Comparison of ENCODE assay signal across 19 cellular contexts in genomic region chr15:82802497-82802896, GRCh38. TPM values are rescaled to one million over a fixed set of nuclear protein-coding genes. Genes with fewer than 3 reads are reported as not detected.
"Had no signal": no experiment of that assay in that cellular context is flagged by ENCODE, and none has a peak within 500 bp of the region (broad histone marks: within the 10 kb centered on the region; RNA-seq: fewer than 3 reads in every experiment).

No MANE protein-coding gene starts in this region.

- H3K4me1 ChIP-seq: breast epithelium had no signal

- H3K27ac ChIP-seq: breast epithelium, dorsolateral prefrontal cortex had no signal

- H3K4me3 ChIP-seq: breast epithelium, dorsolateral prefrontal cortex, mucosa of descending colon had no signal

- H3K9me3 ChIP-seq: breast epithelium, mucosa of descending colon had no signal

- H3K36me3 ChIP-seq: breast epithelium had no signal

- ATAC-seq: activated CD8-positive, alpha-beta T cell treated with anti-CD3 and anti-CD28 coated beads, Interleukin-2, amount 10 ng/mL, durations not matched to agents 7 days and 5 days; left colon; mucosa of descending colon; natural killer cell; sciatic nerve had no signal

- H3K27me3 ChIP-seq: breast epithelium, dorsolateral prefrontal cortex had no signal

- DNase-seq: activated CD4-positive, alpha-beta T cell treated with anti-CD3 and anti-CD28 coated beads for 4 hours; activated CD8-positive, alpha-beta memory T cell treated with anti-CD3 and anti-CD28 coated beads, Interleukin-2, amount 50 U/mL, for 48 hours; activated CD8-positive, alpha-beta T cell treated with anti-CD3 and anti-CD28 coated beads, Interleukin-2, amount 10 ng/mL, durations not matched to agents 7 days and 5 days; aorta; dorsolateral prefrontal cortex; immature natural killer cell; left colon; mammary epithelial cell; mucosa of descending colon; natural killer cell; stimulated activated CD4-positive, alpha-beta T cell treated with anti-CD3 and anti-CD28 coated beads, Interleukin-2, amount 100 ng/mL, for 24 hours; stimulated activated naive CD4-positive, alpha-beta T cell; substantia nigra; trophoblast cell had no signal

RNA-seq across cellular contexts. Expression of gene FSD2, which starts 3.4 kb away (rescaled TPM):
- total RNA-seq: activated CD8-positive, alpha-beta T cell treated with anti-CD3 and anti-CD28 coated beads, Interleukin-2, amount 10 ng/mL, durations not matched to agents 7 days and 5 days; aorta; chondrocyte; esophagus mucosa; left colon; mucosa of descending colon; natural killer cell; progenitor cell of endocrine pancreas; sciatic nerve had no signal
